9 cellular contexts compared by ENCODE assay signal in the genomic region with DNA sequence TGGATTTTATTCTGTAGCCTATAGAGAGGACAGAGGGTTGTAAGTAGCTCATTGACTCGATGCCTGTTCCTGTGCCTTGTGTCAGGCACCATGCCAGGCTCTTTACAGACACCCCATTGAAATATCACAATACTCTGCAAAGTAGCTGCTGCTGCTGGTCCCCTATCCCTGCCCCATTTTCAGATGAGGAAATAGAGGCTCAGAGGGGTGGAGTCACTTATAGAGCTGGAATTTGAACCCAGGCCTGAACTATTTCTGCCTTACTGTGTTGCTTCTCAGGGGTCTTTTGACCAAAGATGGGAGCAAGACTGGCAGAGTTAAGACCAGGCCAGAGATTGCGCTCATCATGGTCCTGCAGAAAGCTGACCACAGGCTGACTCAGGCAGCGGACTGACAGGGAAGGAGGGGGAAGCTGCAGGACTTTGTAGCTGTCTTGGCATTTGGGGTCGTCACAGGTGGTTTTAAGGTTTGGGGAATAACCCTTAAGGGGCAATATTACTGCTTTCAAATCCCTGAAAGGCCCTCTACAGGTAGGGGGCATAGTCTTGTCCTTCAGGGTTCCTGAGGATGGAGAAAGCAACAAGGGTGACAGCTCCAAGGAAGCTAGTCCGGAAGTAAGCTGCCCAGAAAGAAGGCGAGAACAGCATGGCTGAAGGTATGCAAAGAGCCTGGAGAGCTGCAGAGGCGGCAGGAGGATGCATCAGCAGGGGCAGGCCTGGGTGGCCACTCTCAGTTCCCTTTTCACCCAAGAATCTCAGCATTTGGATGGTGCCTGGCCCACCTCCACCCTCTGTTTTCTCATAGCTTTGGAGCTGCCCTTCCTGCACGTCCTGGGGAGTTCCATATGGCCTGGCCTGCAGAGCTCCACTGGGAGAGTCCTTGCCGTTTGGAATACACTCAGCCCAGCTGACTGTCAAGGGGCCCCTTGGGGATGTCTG. TPM values are rescaled to one million over a fixed set of nuclear protein-coding genes. Genes with fewer than 3 reads are reported as not detected.
DNase-seq lines count a peak whose midpoint lies in the region; ATAC-seq, FAIRE-seq and TF ChIP-seq lines count a peak whose summit lies in the region.
"Had no signal": no experiment of that assay in that cellular context is flagged by ENCODE, and none has a peak within 500 bp of the region (broad histone marks: within the 10 kb centered on the region; RNA-seq: fewer than 3 reads in every experiment).

No MANE protein-coding gene starts in this region.

- H3K27me3 ChIP-seq in GM06990 (replicated peaks; ENCODE audit: control insufficient read depth, insufficient read depth, low read length): no peaks in the 10 kb centered on the region
- H3K27me3 ChIP-seq in duodenal mucosa (ENCODE audit: control insufficient read depth in 1 of 2, insufficient read depth in 2 of 2, low read length in 2 of 2): no peaks in the 10 kb centered on the region

- FAIRE-seq in D721Med (lab: Jason Lieb, UNC): no peak

- ATAC-seq in GM21619 (IDR thresholded peaks at IDR 0.05; ENCODE audit: unreplicated experiment): peak; percentile 83
- ATAC-seq: HCT116 had no signal

- peak overlapping the region in 1 of 2 donors; percentile 1 for H3K9ac ChIP-seq in duodenal mucosa (ENCODE audit: low read depth in 1 of 2, low read length in 2 of 2)

- H3K4me1 Mint-ChIP-seq in IgD-negative memory B cell (peaks cover 42 to 48% (median 45%) of the 10 kb centered on the region in 3 donors), progenitor cell of endocrine pancreas (ENCODE audit: low read depth) (peaks cover 53% of the 10 kb centered on the region)

- peak overlapping the region in 3 of 4 donors; percentile 86 to 89 (median 88) for H3K4me3 Mint-ChIP-seq in IgD-negative memory B cell
- H3K4me3 Mint-ChIP-seq in progenitor cell of endocrine pancreas (ENCODE audit: low read depth): no peak overlapping the region

- H3K27ac Mint-ChIP-seq in IgD-negative memory B cell (peak overlapping the region; percentile 9 to 90 (median 79)), progenitor cell of endocrine pancreas (peak overlapping the region; percentile 82)

- H3K4me3 ChIP-seq in GM06990 (replicated peaks; ENCODE audit: low read depth, low read length) (no peak overlapping the region), duodenal mucosa (ENCODE audit: low read depth in 1 of 2, low read length in 2 of 2) (no peak overlapping the region)

- no peaks in the 10 kb centered on the region for H3K9me3 ChIP-seq in duodenal mucosa (ENCODE audit: control insufficient read depth in 1 of 2, low read length in 2 of 2)

- TF ChIP-seq CTCF in GM06990 (IDR thresholded peaks at IDR 0.05; ENCODE audit: insufficient read depth, low read length, poor library complexity, severe bottlenecking) (peak; percentile 3), progenitor cell of endocrine pancreas (IDR thresholded peaks at IDR 0.05; ENCODE audit: unreplicated experiment) (no peak), D721Med (IDR thresholded peaks at IDR 0.05; ENCODE audit: insufficient read depth, missing control alignments) (no peak)

- no peaks in the 10 kb centered on the region for H3K36me3 ChIP-seq in GM06990 (ENCODE audit: control insufficient read depth, insufficient read depth, low read length)
- H3K36me3 ChIP-seq in duodenal mucosa (ENCODE audit: control insufficient read depth in 1 of 2, insufficient read depth in 2 of 2, low read length in 2 of 2): no peaks in the 10 kb centered on the region

- H3K36me3 Mint-ChIP-seq in IgD-negative memory B cell: no peaks in the 10 kb centered on the region
- peaks cover 6% of the 10 kb centered on the region for H3K36me3 Mint-ChIP-seq in progenitor cell of endocrine pancreas (ENCODE audit: insufficient read depth)

- peaks cover 57 to 58% of the 10 kb centered on the region in 2 donors for H3K4me1 ChIP-seq in duodenal mucosa (ENCODE audit: control insufficient read depth in 1 of 2, insufficient read depth in 2 of 2, low read length in 2 of 2)

- DNase-seq in GM06990 (ENCODE audit: extremely low read depth, insufficient read length): peak; percentile 70
- DNase-seq in progenitor cell of endocrine pancreas (ENCODE audit: low spot score, unreplicated experiment): no peak
- DNase-seq in UCSD-AML1 (lab: John Stamatoyannopoulos, UW; ENCODE audit: unreplicated experiment): no peak
- no peak for DNase-seq in D721Med (ENCODE audit: insufficient read length, low spot score)
- DNase-seq in stimulated activated CD4-positive, alpha-beta T cell treated with anti-CD3 and anti-CD28 coated beads, Interleukin-12 subunit alpha, Interleukin-12 subunit beta, amount 100 ng/mL, for 4 hours: no peak

- H3K9me3 Mint-ChIP-seq in IgD-negative memory B cell: no peaks in the 10 kb centered on the region
- H3K9me3 Mint-ChIP-seq in progenitor cell of endocrine pancreas (ENCODE audit: low read depth): no peaks in the 10 kb centered on the region

- H3K27me3 Mint-ChIP-seq in IgD-negative memory B cell (no peaks in the 10 kb centered on the region), progenitor cell of endocrine pancreas (no peaks in the 10 kb centered on the region)

- H3K27ac ChIP-seq in duodenal mucosa (ENCODE audit: low read depth, low read length): peak overlapping the region; percentile 54

RNA-seq across cellular contexts. Expression of gene NDST1, which starts 18.3 kb away (rescaled TPM):
- 3.1 TPM for polyA plus RNA-seq in IgD-negative memory B cell
- total RNA-seq in progenitor cell of endocrine pancreas: 154 and 169 TPM in 2 replicates

RNA-seq across cellular contexts. Expression of gene RPS14, which starts 40.1 kb away (rescaled TPM):
- polyA plus RNA-seq in IgD-negative memory B cell: 7,694 TPM
- total RNA-seq in progenitor cell of endocrine pancreas: 1,941 and 2,072 TPM in 2 replicates
